In the genomic region with DNA sequence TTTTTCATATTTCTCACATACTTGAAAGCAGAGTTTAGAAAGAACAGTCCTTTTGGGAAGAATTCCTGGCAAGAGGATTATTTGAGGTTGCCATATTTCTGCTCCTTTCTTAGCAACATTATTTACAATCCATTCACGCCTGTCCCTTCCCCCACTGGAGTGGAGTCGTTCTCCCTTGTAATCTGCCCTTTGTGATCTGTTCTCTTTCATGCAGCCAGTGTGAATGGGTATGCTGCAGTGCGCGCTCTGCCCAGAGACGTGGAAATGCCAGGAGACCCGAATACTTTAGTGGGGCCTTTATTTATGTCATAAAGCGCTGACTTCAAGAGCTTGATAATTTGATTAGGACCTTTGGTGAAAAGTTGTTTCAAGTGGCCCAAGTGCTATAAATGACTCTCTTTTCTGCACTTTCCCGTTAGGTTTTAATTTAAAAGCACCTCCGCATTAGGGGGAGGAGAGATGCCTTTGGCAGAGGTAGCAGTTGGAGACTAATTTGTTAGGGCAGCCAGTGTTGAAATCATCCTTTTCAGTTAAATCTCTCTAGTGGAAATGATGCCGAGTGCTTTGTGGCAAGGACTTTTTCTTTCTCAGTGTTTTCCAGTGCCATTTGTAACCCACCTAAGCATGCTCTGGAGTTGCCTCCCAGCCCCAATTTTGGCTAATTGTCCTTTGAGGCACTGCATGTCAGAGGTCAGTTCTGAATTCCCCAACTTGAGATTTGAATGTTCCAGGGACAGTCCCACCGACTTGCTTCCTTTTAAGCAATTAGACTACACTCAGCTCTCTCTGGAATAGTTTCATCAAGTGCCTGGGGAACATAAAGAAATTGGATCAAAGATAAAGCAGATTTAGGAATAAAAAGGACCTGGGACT, we compare ENCODE assay signal across 11 cellular contexts. TPM values are rescaled to one million over a fixed set of nuclear protein-coding genes. Genes with fewer than 3 reads are reported as not detected.
DNase-seq lines count a peak whose midpoint lies in the region; ATAC-seq and TF ChIP-seq lines count a peak whose summit lies in the region.
"Had no signal": no experiment of that assay in that cellular context is flagged by ENCODE, and none has a peak within 500 bp of the region (broad histone marks: within the 10 kb centered on the region; RNA-seq: fewer than 3 reads in every experiment).

No MANE protein-coding gene starts in this region.

- H3K27ac Mint-ChIP-seq in neural crest cell (ENCODE audit: unreplicated experiment) = peak overlapping the region; percentile 91

- no peak for TF ChIP-seq POLR2A in esophagus squamous epithelium (IDR thresholded peaks at IDR 0.05)

- H3K4me3 ChIP-seq in BLaER1 (no peak overlapping the region), esophagus squamous epithelium (no peak overlapping the region)

- no peaks in the 10 kb centered on the region for H3K36me3 Mint-ChIP-seq in neural crest cell (ENCODE audit: low read depth)

- 0 out of 2 replicates have a peak overlapping the region, but pooled peaks have one; percentile 10 for H3K4me2 ChIP-seq in BLaER1

- no peaks in the 10 kb centered on the region for H3K9me3 Mint-ChIP-seq in neural crest cell

- H3K27me3 ChIP-seq in BLaER1 (no peaks in the 10 kb centered on the region), esophagus squamous epithelium (no peaks in the 10 kb centered on the region)

- peak overlapping the region; percentile 59 for H3K4me3 Mint-ChIP-seq in neural crest cell

- H3K9me3 ChIP-seq in BLaER1 = no peaks in the 10 kb centered on the region
- no peaks in the 10 kb centered on the region for H3K9me3 ChIP-seq in esophagus squamous epithelium

- H3K4me1 ChIP-seq in BLaER1 = peaks cover 54% of the 10 kb centered on the region
- H3K4me1 ChIP-seq in esophagus squamous epithelium = peaks cover 22 to 94% (median 45%) of the 10 kb centered on the region in 3 donors

- no peak overlapping the region for H3K9ac ChIP-seq in BLaER1

- no peak overlapping the region for H3K27ac ChIP-seq in BLaER1
- peak overlapping the region in 3 of 4 donors; percentile 57 to 83 (median 63) for H3K27ac ChIP-seq in esophagus squamous epithelium

- DNase-seq in NCI-H446 (lab: John Stamatoyannopoulos, UW) = peak; percentile 9 to 20
- no peak for DNase-seq in esophagus squamous epithelium (lab: John Stamatoyannopoulos, UW)
- peak; percentile 26 for DNase-seq in neural crest cell (ENCODE audit: low read depth, low spot score)
- DNase-seq in NCI-H1930 (lab: John Stamatoyannopoulos, UW) = no peak
- no peak for DNase-seq in NOMO-1 treated with dmso at 0.1 percent for 144 hours (lab: John Stamatoyannopoulos, UW; ENCODE audit: unreplicated experiment)
- DNase-seq in activated CD4-positive, CD25-positive, alpha-beta regulatory T cell (lab: John Stamatoyannopoulos, UW) = no peak
- DNase-seq: aorta, Calu3 had no signal

- H3K36me3 ChIP-seq in BLaER1 = peaks cover 31% of the 10 kb centered on the region
- H3K36me3 ChIP-seq in esophagus squamous epithelium = peaks cover 0 to 9% (median 0%) of the 10 kb centered on the region in 3 donors

- no peaks in the 10 kb centered on the region for H3K27me3 Mint-ChIP-seq in neural crest cell (ENCODE audit: low read depth)

- WGBS in esophagus squamous epithelium, 2 donors = 64 to 66% methylated on average over 11 of the region's 11 CpGs

- no peak for ATAC-seq in GM19328 (IDR thresholded peaks at IDR 0.05; ENCODE audit: unreplicated experiment)
- ATAC-seq: left colon had no signal

- intact Hi-C loops in esophagus squamous epithelium (cut with DNase I) = no loop called here

- no peak for TF ChIP-seq CTCF in esophagus squamous epithelium (IDR thresholded peaks at IDR 0.05)
- no peak for TF ChIP-seq CTCF in neural crest cell (conservative IDR thresholded peaks at IDR 0.05)

- peaks cover 63% of the 10 kb centered on the region for H3K4me1 Mint-ChIP-seq in neural crest cell

- H4K20me1 ChIP-seq in BLaER1 = peaks cover 63% of the 10 kb centered on the region

RNA-seq across cellular contexts. Expression of gene PSMD6, which starts 52.5 kb away (rescaled TPM):
- 100 to 1,000 TPM in 1 of 4 donors, 10 to 100 TPM in 3; 53.1 to 102 (median 81.6) TPM for total RNA-seq in esophagus squamous epithelium
- 103 and 104 TPM in 2 replicates for total RNA-seq in neural crest cell

RNA-seq across cellular contexts. Expression of gene SCAANT1, which starts 58.6 kb away (rescaled TPM):
- total RNA-seq in esophagus squamous epithelium (not detected), neural crest cell (not detected in 2 replicates)
- total RNA-seq: aorta, Calu3, left colon had no signal

Comparison
In these comparisons a context has a peak if more than half of its experiments do, and no peak if none do; other contexts are left out.
1. DNase-seq: peak in NCI-H446 (2 of 2) and neural crest cell (single experiment); none in esophagus squamous epithelium (single experiment), NCI-H1930 (0 of 2), NOMO-1 treated with dmso at 0.1 percent for 144 hours (single experiment) and activated CD4-positive, CD25-positive, alpha-beta regulatory T cell (0 of 4).